8 cellular contexts compared by ENCODE assay signal in genomic region chr5:134554319-134555222, GRCh38. TPM values are rescaled to one million over a fixed set of nuclear protein-coding genes. Genes with fewer than 3 reads are reported as not detected.
A peak's percentile ranks its signal among the peaks of the same experiment; 100 is the strongest.
DNase-seq lines count a peak whose midpoint lies in the region; ATAC-seq lines count a peak whose summit lies in the region.

No MANE protein-coding gene starts in this region.

- peaks cover 80% of the 10 kb centered on the region for H3K36me3 Mint-ChIP-seq in activated T-helper 17 cell treated with anti-CD3 and anti-CD28 coated beads, Interleukin-2, amount 50 U/mL, for 72 hours (ENCODE audit: low read depth)

- peak overlapping the region; percentile 98 for H3K27ac Mint-ChIP-seq in activated T-helper 17 cell treated with anti-CD3 and anti-CD28 coated beads, Interleukin-2, amount 50 U/mL, for 72 hours

- H3K27me3 Mint-ChIP-seq in activated T-helper 17 cell treated with anti-CD3 and anti-CD28 coated beads, Interleukin-2, amount 50 U/mL, for 72 hours, result no peaks in the 10 kb centered on the region

- DNase-seq in DMS79 (lab: John Stamatoyannopoulos, UW), result peak; percentile 37
- peak; percentile 77 for DNase-seq in NAMALWA (ENCODE audit: low spot score)
- DNase-seq in cardiac septum (ENCODE audit: low spot score), result peak; percentile 88
- no peak for DNase-seq in RPMI8226

- intact Hi-C loops in cardiac septum (cut with DNase I), result loop anchor here (1.0 kb wide), 1 partner anchor 27 kb away; no protein-coding TSS in a partner anchor

- H3K4me1 Mint-ChIP-seq in activated T-helper 17 cell treated with anti-CD3 and anti-CD28 coated beads, Interleukin-2, amount 50 U/mL, for 72 hours, result peaks cover 43% of the 10 kb centered on the region

- H3K4me3 ChIP-seq in skin epidermis, result no peak overlapping the region

- H3K27ac ChIP-seq in skin epidermis, result peak overlapping the region in 17 of 21 experiments; percentile 25 to 80 (median 70)

- peak overlapping the region; percentile 92 for H3K4me3 Mint-ChIP-seq in activated T-helper 17 cell treated with anti-CD3 and anti-CD28 coated beads, Interleukin-2, amount 50 U/mL, for 72 hours

- peaks cover 4% of the 10 kb centered on the region for H3K9me3 Mint-ChIP-seq in activated T-helper 17 cell treated with anti-CD3 and anti-CD28 coated beads, Interleukin-2, amount 50 U/mL, for 72 hours

- ATAC-seq in GM21576 (IDR thresholded peaks at IDR 0.05; ENCODE audit: unreplicated experiment), result peak; percentile 37
- ATAC-seq in activated T-helper 17 cell treated with anti-CD3 and anti-CD28 coated beads, Interleukin-2, amount 50 U/mL, for 72 hours (replicated peaks), result peak; percentile 59
- no peak for ATAC-seq in HG03039 (IDR thresholded peaks at IDR 0.05; ENCODE audit: unreplicated experiment)

RNA-seq across cellular contexts. Expression of gene JADE2, which starts 29.1 kb away (rescaled TPM):
- 10 to 100 TPM; 75.3 to 93.3 TPM for total RNA-seq in activated T-helper 17 cell treated with anti-CD3 and anti-CD28 coated beads, Interleukin-2, amount 50 U/mL, for 72 hours
- total RNA-seq in cardiac septum, result 25.7 TPM
